Comparison of ENCODE assay signal across 1 cellular context in genomic region chr5:58363850-58364249, GRCh38.
TF ChIP-seq lines count a peak whose summit lies in the region.

No MANE protein-coding gene starts in this region.

TF ChIP-seq in SK-N-SH treated with all-trans-retinoic acid at 6 μM for 48 hours, 23 proteins besides CTCF, POLR2A, EP300 and RAD21 (continued from another document):
- TF ChIP-seq POU6F1 (CRISPR knock-in tag; IDR thresholded peaks at IDR 0.05; ENCODE audit: borderline replicate concordance, low read depth), result no peak
- no peak for TF ChIP-seq TOX (CRISPR knock-in tag; IDR thresholded peaks at IDR 0.05; ENCODE audit: borderline replicate concordance)
- TF ChIP-seq CSRNP3 (CRISPR knock-in tag; IDR thresholded peaks at IDR 0.05), result no peak
- no peak for TF ChIP-seq ZNF70 (CRISPR knock-in tag; IDR thresholded peaks at IDR 0.05)
- TF ChIP-seq RARB (CRISPR knock-in tag; IDR thresholded peaks at IDR 0.05), result no peak
- no peak for TF ChIP-seq TCF4 (CRISPR knock-in tag; IDR thresholded peaks at IDR 0.05; ENCODE audit: borderline replicate concordance)
- no peak for TF ChIP-seq OSR1 (CRISPR knock-in tag; IDR thresholded peaks at IDR 0.05)
- TF ChIP-seq BACH2 (CRISPR knock-in tag; IDR thresholded peaks at IDR 0.05; ENCODE audit: borderline replicate concordance), result no peak
- no peak for TF ChIP-seq ARNTL (CRISPR knock-in tag; IDR thresholded peaks at IDR 0.05; ENCODE audit: borderline replicate concordance, low read depth)
- no peak for TF ChIP-seq ESRRG (CRISPR knock-in tag; IDR thresholded peaks at IDR 0.05)
- no peak for TF ChIP-seq GLIS3 (CRISPR knock-in tag; IDR thresholded peaks at IDR 0.05)
- TF ChIP-seq ZFP30 (CRISPR knock-in tag; IDR thresholded peaks at IDR 0.05), result no peak
- no peak for TF ChIP-seq ISL1 (CRISPR knock-in tag; IDR thresholded peaks at IDR 0.05)
